ENCODE assay signal across 1 cellular context in genomic region chr1:213163278-213163711, GRCh38.
A peak's percentile ranks its signal among the peaks of the same experiment; 100 is the strongest.
TF ChIP-seq lines count a peak whose summit lies in the region.

No MANE protein-coding gene starts in this region.

TF ChIP-seq in HEK293, 187 proteins besides CTCF, POLR2A, EP300 and RAD21 (continued from another document):
- TF ChIP-seq PRDM6 (tag by site-specific recombination; IDR thresholded peaks at IDR 0.05) (peak; percentile 85), ZNF600 (tag by site-specific recombination; IDR thresholded peaks at IDR 0.05) (no peak), ZNF350 (tag by site-specific recombination; IDR thresholded peaks at IDR 0.05) (no peak), ZNF571 (tag by site-specific recombination; IDR thresholded peaks at IDR 0.05) (no peak), ZNF529 (tag by site-specific recombination; IDR thresholded peaks at IDR 0.05; ENCODE audit: insufficient replicate concordance) (no peak)
